In the genomic region with DNA sequence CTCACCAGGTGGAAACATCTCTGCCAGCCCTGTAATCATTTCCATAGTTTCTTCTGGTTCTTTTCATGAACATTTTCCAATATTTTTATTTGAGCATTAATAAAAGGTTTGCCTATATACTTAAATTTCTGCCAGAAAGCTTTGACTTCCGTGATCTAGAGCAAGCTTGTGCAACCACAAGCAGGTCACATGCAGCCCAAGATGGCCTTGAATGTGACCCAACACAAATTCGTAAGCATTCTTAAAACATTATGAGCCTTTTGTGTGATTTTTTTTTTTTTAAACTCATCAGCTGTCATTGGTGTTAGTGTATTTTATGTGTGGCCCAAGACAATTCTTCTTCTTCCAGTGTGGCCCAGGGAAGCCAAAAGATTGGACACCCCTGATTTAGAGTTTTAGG, we compare ENCODE assay signal across 22 cellular contexts. TPM values are rescaled to one million over a fixed set of nuclear protein-coding genes. Genes with fewer than 3 reads are reported as not detected.
DNase-seq lines count a peak whose midpoint lies in the region; TF ChIP-seq lines count a peak whose summit lies in the region.
"Had no signal": no experiment of that assay in that cellular context is flagged by ENCODE, and none has a peak within 500 bp of the region (broad histone marks: within the 10 kb centered on the region; RNA-seq: fewer than 3 reads in every experiment).

No MANE protein-coding gene starts in this region.

- H3K36me3 Mint-ChIP-seq in glutamatergic neuron (ENCODE audit: unreplicated experiment) (no peaks in the 10 kb centered on the region), nephron progenitor cell (ENCODE audit: low read depth) (peaks cover 3% of the 10 kb centered on the region), HFFc6 (ENCODE audit: low read depth) (no peaks in the 10 kb centered on the region)
- no peaks in the 10 kb centered on the region for H3K36me3 Mint-ChIP-seq in activated CD4-positive, alpha-beta T cell treated with anti-CD3 and anti-CD28 coated beads, Interleukin-2, amount 10 ng/mL, durations not matched to agents 7 days and 5 days (ENCODE audit: low read depth)
- H3K36me3 Mint-ChIP-seq: CD8-positive, alpha-beta T cell had no signal

- no peak for TF ChIP-seq EP300 in tibial nerve (IDR thresholded peaks at IDR 0.05)

- H3K27ac ChIP-seq in adrenal gland (peak overlapping the region in 3 of 5 donors; percentile 45 to 81 (median 61)), tibial nerve (peak overlapping the region in 3 of 4 donors; percentile 7 to 92 (median 25))
- H3K27ac ChIP-seq in effector memory CD4-positive, alpha-beta T cell (ENCODE audit: insufficient read depth, low read length, poor library complexity, severe bottlenecking): no peak overlapping the region
- H3K27ac ChIP-seq: C4-2B had no signal

- H3K4me3 ChIP-seq in adrenal gland: no peak overlapping the region
- H3K4me3 ChIP-seq in tibial nerve: no peak overlapping the region
- no peak overlapping the region for H3K4me3 ChIP-seq in effector memory CD4-positive, alpha-beta T cell (ENCODE audit: insufficient read depth, low read depth, low read length, poor library complexity, severe bottlenecking)

- intact Hi-C loops in adrenal gland (cut with DNase I): no loop called here

- DNase-seq in adrenal gland (peak; percentile 48 to 82 (median 67)), glutamatergic neuron (no peak), nephron progenitor cell (no peak), tibial nerve (ENCODE audit: low spot score in 2 of 2) (no peak), HFFc6 (no peak)
- DNase-seq in activated naive CD4-positive, alpha-beta T cell treated with anti-CD3 and anti-CD28 coated beads, Interleukin-2, amount 50 U/mL, for 16 hours: no peak
- DNase-seq in effector memory CD4-positive, alpha-beta T cell: no peak
- no peak for DNase-seq in activated CD4-positive, alpha-beta T cell treated with anti-CD3 and anti-CD28 coated beads, Interleukin-2, amount 10 ng/mL, durations not matched to agents 7 days and 5 days
- DNase-seq: Caco-2; CD8-positive, alpha-beta T cell; GDM1; KBM-7; MV-4-11; NCI-H1105; NCI-H146; NCI-H1930; NCI-H2107; NCI-H446; NCI-H774; PC-3 had no signal

- TF ChIP-seq POLR2A in adrenal gland (IDR thresholded peaks at IDR 0.05) (no peak), tibial nerve (IDR thresholded peaks at IDR 0.05) (no peak)

- peak overlapping the region; percentile 54 for H3K4me3 Mint-ChIP-seq in glutamatergic neuron (ENCODE audit: unreplicated experiment)
- H3K4me3 Mint-ChIP-seq in nephron progenitor cell: no peak overlapping the region
- H3K4me3 Mint-ChIP-seq in HFFc6: no peak overlapping the region
- H3K4me3 Mint-ChIP-seq in activated CD4-positive, alpha-beta T cell treated with anti-CD3 and anti-CD28 coated beads, Interleukin-2, amount 10 ng/mL, durations not matched to agents 7 days and 5 days: no peak overlapping the region
- H3K4me3 Mint-ChIP-seq: B cell; CD8-positive, alpha-beta T cell had no signal

- H3K27me3 ChIP-seq in adrenal gland (no peaks in the 10 kb centered on the region), tibial nerve (no peaks in the 10 kb centered on the region)
- H3K27me3 ChIP-seq in effector memory CD4-positive, alpha-beta T cell (replicated peaks; ENCODE audit: control insufficient read depth, insufficient read depth, low read length, poor library complexity, severe bottlenecking): no peaks in the 10 kb centered on the region

- H3K27ac Mint-ChIP-seq in glutamatergic neuron (ENCODE audit: unreplicated experiment): peak overlapping the region; percentile 80
- H3K27ac Mint-ChIP-seq in nephron progenitor cell: peak overlapping the region; percentile 64
- no peak overlapping the region for H3K27ac Mint-ChIP-seq in HFFc6
- no peak overlapping the region for H3K27ac Mint-ChIP-seq in activated CD4-positive, alpha-beta T cell treated with anti-CD3 and anti-CD28 coated beads, Interleukin-2, amount 10 ng/mL, durations not matched to agents 7 days and 5 days
- H3K27ac Mint-ChIP-seq: B cell; CD8-positive, alpha-beta T cell had no signal

- TF ChIP-seq CTCF in adrenal gland (IDR thresholded peaks at IDR 0.05): no peak
- no peak for TF ChIP-seq CTCF in glutamatergic neuron (IDR thresholded peaks at IDR 0.05; ENCODE audit: partially characterized antibody, unreplicated experiment)
- no peak for TF ChIP-seq CTCF in nephron progenitor cell (IDR thresholded peaks at IDR 0.05)
- no peak for TF ChIP-seq CTCF in tibial nerve (IDR thresholded peaks at IDR 0.05)
- TF ChIP-seq CTCF in HFFc6 (IDR thresholded peaks at IDR 0.05): no peak

- H3K9me3 ChIP-seq in adrenal gland (replicated peaks in 1 of 3) (no peaks in the 10 kb centered on the region), tibial nerve (no peaks in the 10 kb centered on the region)
- no peaks in the 10 kb centered on the region for H3K9me3 ChIP-seq in effector memory CD4-positive, alpha-beta T cell (ENCODE audit: control insufficient read depth, low read length)
- H3K9me3 ChIP-seq: Caco-2 had no signal

- peaks cover 71% of the 10 kb centered on the region for H3K4me1 Mint-ChIP-seq in glutamatergic neuron (ENCODE audit: low read depth, unreplicated experiment)
- H3K4me1 Mint-ChIP-seq in nephron progenitor cell: peaks cover 69% of the 10 kb centered on the region
- H3K4me1 Mint-ChIP-seq in HFFc6 (ENCODE audit: low read depth): peaks cover 12% of the 10 kb centered on the region
- H3K4me1 Mint-ChIP-seq in activated CD4-positive, alpha-beta T cell treated with anti-CD3 and anti-CD28 coated beads, Interleukin-2, amount 10 ng/mL, durations not matched to agents 7 days and 5 days: no peaks in the 10 kb centered on the region

- peaks cover 4% of the 10 kb centered on the region for H3K27me3 Mint-ChIP-seq in glutamatergic neuron (ENCODE audit: unreplicated experiment)
- no peaks in the 10 kb centered on the region for H3K27me3 Mint-ChIP-seq in nephron progenitor cell (ENCODE audit: low read depth, poor library complexity)
- H3K27me3 Mint-ChIP-seq in HFFc6 (ENCODE audit: insufficient read depth): peaks cover 39% of the 10 kb centered on the region
- peaks cover 4% of the 10 kb centered on the region for H3K27me3 Mint-ChIP-seq in activated CD4-positive, alpha-beta T cell treated with anti-CD3 and anti-CD28 coated beads, Interleukin-2, amount 10 ng/mL, durations not matched to agents 7 days and 5 days
- H3K27me3 Mint-ChIP-seq: B cell had no signal

- H3K36me3 ChIP-seq in adrenal gland (replicated peaks in 1 of 2) (no peaks in the 10 kb centered on the region), tibial nerve (no peaks in the 10 kb centered on the region)
- H3K36me3 ChIP-seq in effector memory CD4-positive, alpha-beta T cell (ENCODE audit: control insufficient read depth, insufficient read depth, low read length): no peaks in the 10 kb centered on the region

- 33 to 48% (median 41%) methylated on average over 2 of the region's 2 CpGs for WGBS in adrenal gland, 4 donors
- 78 to 82% methylated on average over 2 of the region's 2 CpGs for WGBS in tibial nerve, 2 donors

- H3K4me1 ChIP-seq in adrenal gland (replicated peaks in 1 of 2) (peaks cover 42 to 52% of the 10 kb centered on the region in 2 donors), tibial nerve (peaks cover 0 to 34% (median 21%) of the 10 kb centered on the region in 4 donors)
- H3K4me1 ChIP-seq in effector memory CD4-positive, alpha-beta T cell (ENCODE audit: control insufficient read depth, insufficient read depth, low read length, poor library complexity, severe bottlenecking): no peaks in the 10 kb centered on the region

- POLR2A ChIA-PET in activated CD4-positive, alpha-beta T cell treated with anti-CD3 and anti-CD28 coated beads, Interleukin-2, amount 10 ng/mL, durations not matched to agents 7 days and 5 days (lab: Charles Lee): no interaction called here

- H3K9me3 Mint-ChIP-seq in glutamatergic neuron (ENCODE audit: unreplicated experiment) (peaks cover 6% of the 10 kb centered on the region), nephron progenitor cell (peaks cover 3% of the 10 kb centered on the region), HFFc6 (no peaks in the 10 kb centered on the region)
- H3K9me3 Mint-ChIP-seq in activated CD4-positive, alpha-beta T cell treated with anti-CD3 and anti-CD28 coated beads, Interleukin-2, amount 10 ng/mL, durations not matched to agents 7 days and 5 days: no peaks in the 10 kb centered on the region
- H3K9me3 Mint-ChIP-seq: CD8-positive, alpha-beta T cell had no signal

- CTCF ChIA-PET in activated CD4-positive, alpha-beta T cell treated with anti-CD3 and anti-CD28 coated beads, Interleukin-2, amount 10 ng/mL, durations not matched to agents 7 days and 5 days (lab: Charles Lee): interaction anchor here (0.6 kb wide), 1 partner anchor 521 kb away, joined by 3 read pairs; no protein-coding TSS in a partner anchor

RNA-seq across cellular contexts. Expression of a gene that starts 51.6 kb away (rescaled TPM):
- total RNA-seq in adrenal gland: 100 to 1,000 TPM in 1 of 8 donors, 10 to 100 TPM in 7; 23.7 to 110 (median 47.1) TPM
- polyA plus RNA-seq in adrenal gland: 10 to 100 TPM; 17.8 to 36.2 (median 22.0) TPM
- 209 TPM for total RNA-seq in glutamatergic neuron (ENCODE audit: unreplicated experiment)
- 10 to 100 TPM; 15.3 to 59.9 (median 26.8) TPM for total RNA-seq in tibial nerve
- total RNA-seq in HFFc6 (2021; fragmentation: NEBNext Ultra II Directional; extraction: Animal tissue kit (Norgen Biotek cat#: 25700)): 10 to 100 TPM; 11.2 to 28.1 (median 15.7) TPM
- 1 to 10 TPM; 5.6 to 8.1 TPM for total RNA-seq in activated CD4-positive, alpha-beta T cell treated with anti-CD3 and anti-CD28 coated beads, Interleukin-2, amount 10 ng/mL, durations not matched to agents 7 days and 5 days

Comparison
In these comparisons a context has a peak if more than half of its experiments do, and no peak if none do; other contexts are left out.
1. DNase-seq: peak in adrenal gland (7 of 7); none in glutamatergic neuron (single experiment), nephron progenitor cell (single experiment), tibial nerve (0 of 2), HFFc6 (single experiment), activated naive CD4-positive, alpha-beta T cell treated with anti-CD3 and anti-CD28 coated beads, Interleukin-2, amount 50 U/mL, for 16 hours (single experiment), effector memory CD4-positive, alpha-beta T cell (0 of 3) and activated CD4-positive, alpha-beta T cell treated with anti-CD3 and anti-CD28 coated beads, Interleukin-2, amount 10 ng/mL, durations not matched to agents 7 days and 5 days (single experiment).
2. H3K27ac Mint-ChIP-seq: peak in glutamatergic neuron (single experiment) and nephron progenitor cell (single experiment); none in HFFc6 (single experiment) and activated CD4-positive, alpha-beta T cell treated with anti-CD3 and anti-CD28 coated beads, Interleukin-2, amount 10 ng/mL, durations not matched to agents 7 days and 5 days (single experiment).